ENCODE assay signal across 9 cellular contexts in genomic region chr1:39816431-39817090, GRCh38. TPM values are rescaled to one million over a fixed set of nuclear protein-coding genes. Genes with fewer than 3 reads are reported as not detected.
A peak's percentile ranks its signal among the peaks of the same experiment; 100 is the strongest.
DNase-seq lines count a peak whose midpoint lies in the region; FAIRE-seq and TF ChIP-seq lines count a peak whose summit lies in the region.
"Had no signal": no experiment of that assay in that cellular context is flagged by ENCODE, and none has a peak within 500 bp of the region (broad histone marks: within the 10 kb centered on the region; RNA-seq: fewer than 3 reads in every experiment).

No MANE protein-coding gene starts in this region.

- intact Hi-C loops in activated naive CD4-positive, alpha-beta T cell treated with anti-CD3 and anti-CD28 coated beads for 36 hours (cut with micrococcal nuclease), result loop anchor here (1.0 to 2.0 kb wide), 5 partner anchors 86 to 216 kb away; partner anchors contain the start of gene MFSD2A
- intact Hi-C loops in ovary (cut with DNase I), result loop anchor here (1.0 to 5.0 kb wide), 4 partner anchors 86 to 157 kb away; partner anchors contain the start of gene MYCL (in 2 of the 4)

- no peak for TF ChIP-seq EP300 in ovary (IDR thresholded peaks at IDR 0.05)

- no peaks in the 10 kb centered on the region for H3K36me3 Mint-ChIP-seq in activated naive CD4-positive, alpha-beta T cell treated with anti-CD3 and anti-CD28 coated beads for 36 hours (ENCODE audit: low read depth)

- POLR2A ChIA-PET in RWPE1 (lab: Yijun Ruan, JAX; ENCODE audit: low non-redundant PET), result no interaction called here

- H3K4me3 Mint-ChIP-seq in activated naive CD4-positive, alpha-beta T cell treated with anti-CD3 and anti-CD28 coated beads for 36 hours, result peak overlapping the region; percentile 15

- H3K4me1 ChIP-seq in GM23248 (ENCODE audit: insufficient read depth) (no peaks in the 10 kb centered on the region), ovary (ENCODE audit: insufficient read depth) (no peaks in the 10 kb centered on the region)

- H3K4me3 ChIP-seq in GM23248 (no peak overlapping the region), ovary (no peak overlapping the region)

- H3K9me3 ChIP-seq in GM23248 (ENCODE audit: low read depth), result no peaks in the 10 kb centered on the region
- H3K9me3 ChIP-seq in ovary, result no peaks in the 10 kb centered on the region

- H3F3A ChIP-seq in GM23248 (ENCODE audit: insufficient read depth), result peaks cover 3% of the 10 kb centered on the region; the same call in 1 of the 2 replicates

- peaks cover 10% of the 10 kb centered on the region for H3K4me1 Mint-ChIP-seq in activated naive CD4-positive, alpha-beta T cell treated with anti-CD3 and anti-CD28 coated beads for 36 hours (ENCODE audit: low read depth)

- no peak overlapping the region for H3K27ac ChIP-seq in GM23248
- H3K27ac ChIP-seq in RWPE1, result no peak overlapping the region
- no peak overlapping the region for H3K27ac ChIP-seq in ovary

- no peak overlapping the region for H3K9ac ChIP-seq in GM23248

- no peaks in the 10 kb centered on the region for H3K36me3 ChIP-seq in GM23248 (ENCODE audit: low read depth)
- H3K36me3 ChIP-seq in ovary, result no peaks in the 10 kb centered on the region

- H3K27ac Mint-ChIP-seq in activated naive CD4-positive, alpha-beta T cell treated with anti-CD3 and anti-CD28 coated beads for 36 hours, result no peak overlapping the region

- H3K4me2 ChIP-seq in GM23248 (ENCODE audit: unreplicated experiment), result no peak overlapping the region

- H3K27me3 Mint-ChIP-seq in activated naive CD4-positive, alpha-beta T cell treated with anti-CD3 and anti-CD28 coated beads for 36 hours (ENCODE audit: low read depth), result peaks cover 3% of the 10 kb centered on the region

- peak; percentile 88 for TF ChIP-seq CTCF in RWPE1 (conservative IDR thresholded peaks at IDR 0.05; ENCODE audit: low read depth)
- peak; percentile 36 to 90 (median 87) for TF ChIP-seq CTCF in ovary (IDR thresholded peaks at IDR 0.05)

- no peaks in the 10 kb centered on the region for H3K9me3 Mint-ChIP-seq in activated naive CD4-positive, alpha-beta T cell treated with anti-CD3 and anti-CD28 coated beads for 36 hours

- TF ChIP-seq POLR2A in ovary (IDR thresholded peaks at IDR 0.05), result no peak

- FAIRE-seq in frontal cortex (lab: Jason Lieb, UNC), result no peak

- H3K9me2 ChIP-seq in GM23248 (ENCODE audit: insufficient read depth), result no peaks in the 10 kb centered on the region

- in situ Hi-C loops in GM23248 (cut with MboI), result no loop called here

- no peaks in the 10 kb centered on the region for H3K79me2 ChIP-seq in GM23248 (ENCODE audit: insufficient read depth)

- peak; percentile 16 for DNase-seq in GF-D8 (lab: John Stamatoyannopoulos, UW)
- peak; percentile 92 for DNase-seq in GM23248
- DNase-seq in Kasumi-1 (lab: John Stamatoyannopoulos, UW), result peak; percentile 48 to 62
- peak; percentile 60 for DNase-seq in RWPE1 (ENCODE audit: low spot score)
- DNase-seq in activated naive CD4-positive, alpha-beta T cell treated with anti-CD3 and anti-CD28 coated beads for 36 hours, result peak; percentile 73
- peak; percentile 66 to 74 for DNase-seq in frontal cortex (ENCODE audit: low spot score in 2 of 2)
- peak in 4 of 5 donors; percentile 41 to 69 (median 65) for DNase-seq in ovary
- no peak for DNase-seq in cortex of kidney (lab: John Stamatoyannopoulos, UW)

- H4K20me1 ChIP-seq in GM23248 (ENCODE audit: insufficient read depth), result no peaks in the 10 kb centered on the region

- CTCF ChIA-PET in RWPE1 (lab: Yijun Ruan, JAX), result interaction anchor here (0.6 to 3.8 kb wide), 4 partner anchors 51 to 1396 kb away, joined by 3 to 32 read pairs (median 3); partner anchors contain the start of gene MYCL
- CTCF ChIA-PET in activated naive CD4-positive, alpha-beta T cell treated with anti-CD3 and anti-CD28 coated beads for 36 hours (lab: Charles Lee), result interaction anchor here (0.6 to 6.7 kb wide), 18 partner anchors 9 to 602 kb away, joined by 3 to 62 read pairs (median 4); partner anchors contain the start of gene MYCL

- no peak overlapping the region for H2AFZ ChIP-seq in GM23248

- H3K27me3 ChIP-seq in GM23248 (replicated peaks; ENCODE audit: insufficient read depth) (no peaks in the 10 kb centered on the region), ovary (no peaks in the 10 kb centered on the region)

- WGBS in GM23248 (ENCODE audit: low coverage in 1 of 2, low lambda C conversion rate in 2 of 2, missing lambda C conversion rate in 2 of 2), 2 experiments, result 2 to 4% methylated on average over 10 to 11 of the region's 11 CpGs
- 12 to 14% (median 13%) methylated on average over 11 of the region's 11 CpGs for WGBS in ovary, 3 donors

RNA-seq across cellular contexts. Expression of gene BMP8B, which starts 27.9 kb away (rescaled TPM):
- not detected in 2 replicates for total RNA-seq in GM23248 (2014; rRNA removed; shearing (Covaris generic))
- polyA plus RNA-seq in GM23248 (2016; fragmentation: Nextera tagmentation; extraction: Ambion mirVana) (not detected in 2 replicates), ovary (1 to 10 TPM in 1 of 2 donors, under 1 TPM in 1; 0.16 to 1.4 TPM)
- total RNA-seq in activated naive CD4-positive, alpha-beta T cell treated with anti-CD3 and anti-CD28 coated beads for 36 hours, result under 1 TPM; 0.12 to 0.14 TPM
- total RNA-seq in frontal cortex (0.41 TPM), ovary (under 1 TPM in 6 of 7 donors, not detected in 1; 0.20 to 0.95 (median 0.38) TPM)

RNA-seq across cellular contexts. Expression of gene OXCT2, which starts 45.4 kb away (rescaled TPM):
- 0.89 and 3.5 TPM in 2 replicates for total RNA-seq in GM23248 (2014; rRNA removed; shearing (Covaris generic))
- polyA plus RNA-seq in GM23248 (2016; fragmentation: Nextera tagmentation; extraction: Ambion mirVana) (0.37 and 0.69 TPM in 2 replicates), ovary (1 to 10 TPM in 1 of 2 donors, under 1 TPM in 1; 0.20 to 1.1 TPM)
- total RNA-seq in activated naive CD4-positive, alpha-beta T cell treated with anti-CD3 and anti-CD28 coated beads for 36 hours, result under 1 TPM; 0.52 to 0.67 TPM
- total RNA-seq in frontal cortex (0.82 TPM), ovary (1 to 10 TPM; 1.6 to 7.2 (median 3.4) TPM)
- total RNA-seq: skeletal muscle tissue had no signal
